ENCODE assay signal across 22 cellular contexts in genomic region chr5:54601832-54602231, GRCh38.
DNase-seq lines count a peak whose midpoint lies in the region; ATAC-seq and TF ChIP-seq lines count a peak whose summit lies in the region.
"Had no signal": no experiment of that assay in that cellular context is flagged by ENCODE, and none has a peak within 500 bp of the region (broad histone marks: within the 10 kb centered on the region; RNA-seq: fewer than 3 reads in every experiment).

No MANE protein-coding gene starts in this region.

- H3K4me3 Mint-ChIP-seq in stimulated activated effector memory CD8-positive, alpha-beta T cell treated with anti-CD3 and anti-CD28 coated beads, Interleukin-12 subunit alpha, Interleukin-12 subunit beta, amount 100 ng/mL, for 72 hours = no peak overlapping the region
- H3K4me3 Mint-ChIP-seq: activated naive CD4-positive, alpha-beta T cell treated with anti-CD3 and anti-CD28 coated beads, Interleukin-2, amount 10 ng/mL, durations not matched to agents 7 days and 5 days; activated T-cell treated with anti-CD3 and anti-CD28 coated beads, Interleukin-2, amount 50 U/mL, for 24 hours; HFFc6; naive thymus-derived CD8-positive, alpha-beta T cell; T-helper 17 cell; WTC11 had no signal

- intact Hi-C loops in left ventricle myocardium inferior (cut with micrococcal nuclease) = no loop called here

- H3K4me3 ChIP-seq in HL-60 (replicated peaks; ENCODE audit: insufficient read depth, low read length) = no peak overlapping the region
- H3K4me3 ChIP-seq in left ventricle myocardium inferior = no peak overlapping the region
- H3K4me3 ChIP-seq in MG63 = no peak overlapping the region
- H3K4me3 ChIP-seq: hepatocyte had no signal

- H3K4me1 ChIP-seq in left ventricle myocardium inferior = peaks cover 6% of the 10 kb centered on the region

- peaks cover 10% of the 10 kb centered on the region for H3K4me1 Mint-ChIP-seq in stimulated activated effector memory CD8-positive, alpha-beta T cell treated with anti-CD3 and anti-CD28 coated beads, Interleukin-12 subunit alpha, Interleukin-12 subunit beta, amount 100 ng/mL, for 72 hours
- H3K4me1 Mint-ChIP-seq: activated naive CD4-positive, alpha-beta T cell treated with anti-CD3 and anti-CD28 coated beads, Interleukin-2, amount 10 ng/mL, durations not matched to agents 7 days and 5 days; naive thymus-derived CD8-positive, alpha-beta T cell; WTC11 had no signal

- peak overlapping the region; percentile 34 for H3K27ac Mint-ChIP-seq in stimulated activated effector memory CD8-positive, alpha-beta T cell treated with anti-CD3 and anti-CD28 coated beads, Interleukin-12 subunit alpha, Interleukin-12 subunit beta, amount 100 ng/mL, for 72 hours
- H3K27ac Mint-ChIP-seq: activated naive CD4-positive, alpha-beta T cell treated with anti-CD3 and anti-CD28 coated beads, Interleukin-2, amount 10 ng/mL, durations not matched to agents 7 days and 5 days; activated T-cell treated with anti-CD3 and anti-CD28 coated beads, Interleukin-2, amount 50 U/mL, for 24 hours; HFFc6; T-helper 17 cell; WTC11 had no signal

- TF ChIP-seq CTCF in HL-60 (IDR thresholded peaks at IDR 0.05; ENCODE audit: insufficient read depth, low read length) (no peak), left ventricle myocardium inferior (IDR thresholded peaks at IDR 0.05; ENCODE audit: borderline replicate concordance) (no peak)

- H3K36me3 Mint-ChIP-seq in stimulated activated effector memory CD8-positive, alpha-beta T cell treated with anti-CD3 and anti-CD28 coated beads, Interleukin-12 subunit alpha, Interleukin-12 subunit beta, amount 100 ng/mL, for 72 hours = no peaks in the 10 kb centered on the region

- no peaks in the 10 kb centered on the region for H3K27me3 ChIP-seq in HL-60 (ENCODE audit: insufficient read depth, poor library complexity, severe bottlenecking)
- no peaks in the 10 kb centered on the region for H3K27me3 ChIP-seq in left ventricle myocardium inferior (ENCODE audit: low read depth)
- no peaks in the 10 kb centered on the region for H3K27me3 ChIP-seq in MG63
- H3K27me3 ChIP-seq: hepatocyte had no signal

- H3K36me3 ChIP-seq in left ventricle myocardium inferior (no peaks in the 10 kb centered on the region), MG63 (no peaks in the 10 kb centered on the region)

- peaks cover 26% of the 10 kb centered on the region for H3K9me3 ChIP-seq in left ventricle myocardium inferior (replicated peaks)
- H3K9me3 ChIP-seq in MG63 = peaks cover 7% of the 10 kb centered on the region

- H3K9me3 Mint-ChIP-seq in stimulated activated effector memory CD8-positive, alpha-beta T cell treated with anti-CD3 and anti-CD28 coated beads, Interleukin-12 subunit alpha, Interleukin-12 subunit beta, amount 100 ng/mL, for 72 hours = peaks cover 12% of the 10 kb centered on the region

- no peak for DNase-seq in HL-60 (ENCODE audit: low read depth in 1 of 2, low spot score in 1 of 2)
- DNase-seq in SK-MEL-5 (ENCODE audit: low read depth, low spot score) = peak; percentile 41
- DNase-seq in left ventricle myocardium inferior = no peak
- DNase-seq in stimulated activated effector memory CD8-positive, alpha-beta T cell treated with anti-CD3 and anti-CD28 coated beads, Interleukin-12 subunit alpha, Interleukin-12 subunit beta, amount 100 ng/mL, for 72 hours (ENCODE audit: low spot score in 2 of 2) = no peak
- no peak for DNase-seq in MG63
- DNase-seq: activated CD4-positive, alpha-beta T cell treated with anti-CD3 and anti-CD28 coated beads, Interleukin-2, amount 50 U/mL, for 48 hours; activated naive CD4-positive, alpha-beta T cell treated with anti-CD3 and anti-CD28 coated beads, Interleukin-2, amount 10 ng/mL, durations not matched to agents 7 days and 5 days; activated T-cell treated with anti-CD3 and anti-CD28 coated beads, Interleukin-2, amount 50 U/mL, for 24 hours; COR-L47; DND-41; HFFc6; mesendoderm; naive thymus-derived CD8-positive, alpha-beta T cell; NCI-H1436; NCI-H2171 treated with DMSO at 0.1 percent for 48 hours; NCI-H526 treated with DMSO at 0.1 percent for 48 hours; SIG-M5; T-helper 17 cell had no signal

- in situ Hi-C loops in SK-MEL-5 (cut with HindIII; ENCODE audit: low pct_unique_long_range_greater_than_20kb, low sequenced_read_pairs) = no loop called here

- ATAC-seq in stimulated activated effector memory CD8-positive, alpha-beta T cell treated with anti-CD3 and anti-CD28 coated beads, Interleukin-12 subunit alpha, Interleukin-12 subunit beta, amount 100 ng/mL, for 72 hours = no peak
- ATAC-seq in GM18868 (IDR thresholded peaks at IDR 0.05; ENCODE audit: unreplicated experiment) (no peak), GM19023 (IDR thresholded peaks at IDR 0.05; ENCODE audit: unreplicated experiment) (no peak)
- ATAC-seq: naive thymus-derived CD8-positive, alpha-beta T cell; T-helper 17 cell; WTC11 had no signal

- peak overlapping the region; percentile 47 for H3K27ac ChIP-seq in HL-60 (replicated peaks)
- peak overlapping the region; percentile 36 for H3K27ac ChIP-seq in left ventricle myocardium inferior (replicated peaks)
- H3K27ac ChIP-seq: hepatocyte had no signal
